1 cellular context compared by ENCODE assay signal in genomic region chr9:20573023-20573422, GRCh38.
A peak's percentile ranks its signal among the peaks of the same experiment; 100 is the strongest.
TF ChIP-seq lines count a peak whose summit lies in the region.

No MANE protein-coding gene starts in this region.

TF ChIP-seq in GM12878, 131 proteins besides CTCF, POLR2A, EP300 and RAD21 (continued from another document):
- TF ChIP-seq ATF7 (IDR thresholded peaks at IDR 0.05; ENCODE audit: low read depth) (no peak), RUNX3 (IDR thresholded peaks at IDR 0.05; ENCODE audit: low read length) (peak; percentile 38; the same call in 1 of the 2 replicates), ESRRA (IDR thresholded peaks at IDR 0.05; ENCODE audit: low read length) (no peak), ETV6 (conservative IDR thresholded peaks at IDR 0.05 in 1 of 2, IDR thresholded peaks at IDR 0.05 in 1 of 2; ENCODE audit: borderline replicate concordance in 1 of 2, low read depth in 1 of 2) (no peak), HDAC6 (IDR thresholded peaks at IDR 0.05; ENCODE audit: unreplicated experiment) (no peak), ZBED1 (IDR thresholded peaks at IDR 0.05; ENCODE audit: borderline replicate concordance) (no peak), BCL11A (IDR thresholded peaks at IDR 0.05; ENCODE audit: low read depth, low read length) (no peak), CBFB (IDR thresholded peaks at IDR 0.05; ENCODE audit: low read depth) (no peak), PKNOX1 (IDR thresholded peaks at IDR 0.05) (no peak)
